ENCODE assay signal across 20 cellular contexts in genomic region chr3:155088705-155089380, GRCh38.
"Had no signal": no experiment of that assay in that cellular context is flagged by ENCODE, and none has a peak within 500 bp of the region (broad histone marks: within the 10 kb centered on the region; RNA-seq: fewer than 3 reads in every experiment).

No MANE protein-coding gene starts in this region.

- H3K36me3 ChIP-seq: gastroesophageal sphincter, left ventricle myocardium inferior, lower lobe of right lung, ovary, right atrium auricular region, sigmoid colon, suprapubic skin, thyroid gland had no signal

- ATAC-seq: esophagus mucosa; gastroesophageal sphincter; lower lobe of right lung; natural killer cell; stimulated activated effector memory CD8-positive, alpha-beta T cell treated with anti-CD3 and anti-CD28 coated beads, Interleukin-12 subunit alpha, Interleukin-12 subunit beta, amount 100 ng/mL, for 72 hours; stimulated activated naive CD8-positive, alpha-beta T cell treated with anti-CD3 and anti-CD28 coated beads, Interleukin-15, Interleukin-2, amounts not matched to agents 100 U/mL and 50 U/mL, for 24 hours had no signal

- H3K9me3 ChIP-seq: gastroesophageal sphincter, left ventricle myocardium inferior, lower lobe of right lung, ovary, right atrium auricular region, sigmoid colon, suprapubic skin, thyroid gland had no signal

- DNase-seq: cortex of kidney; effector memory CD4-positive, alpha-beta T cell; foreskin fibroblast; glutamatergic neuron; kidney; left cardiac atrium; left ventricle myocardium inferior; lower lobe of right lung; natural killer cell; ovary; sigmoid colon; stimulated activated CD4-positive, alpha-beta T cell treated with anti-CD3 and anti-CD28 coated beads, Interleukin-4, amount 100 ng/mL, for 1 hour; stimulated activated CD8-positive, alpha-beta memory T cell treated with anti-CD3 and anti-CD28 coated beads, Interleukin-4, amount 100 ng/mL, for 48 hours; stimulated activated naive CD8-positive, alpha-beta T cell treated with anti-CD3 and anti-CD28 coated beads, Interleukin-15, Interleukin-2, amounts not matched to agents 100 U/mL and 50 U/mL, for 24 hours; thyroid gland had no signal

- H3K27me3 ChIP-seq: gastroesophageal sphincter, ovary, right atrium auricular region, suprapubic skin, thyroid gland had no signal

- H3K4me1 ChIP-seq: gastroesophageal sphincter, left ventricle myocardium inferior, lower lobe of right lung, right atrium auricular region, sigmoid colon, suprapubic skin, thyroid gland had no signal

- H3K4me3 ChIP-seq: gastroesophageal sphincter, left ventricle myocardium inferior, lower lobe of right lung, ovary, right atrium auricular region, sigmoid colon, suprapubic skin, thyroid gland had no signal
